In the genomic region with DNA sequence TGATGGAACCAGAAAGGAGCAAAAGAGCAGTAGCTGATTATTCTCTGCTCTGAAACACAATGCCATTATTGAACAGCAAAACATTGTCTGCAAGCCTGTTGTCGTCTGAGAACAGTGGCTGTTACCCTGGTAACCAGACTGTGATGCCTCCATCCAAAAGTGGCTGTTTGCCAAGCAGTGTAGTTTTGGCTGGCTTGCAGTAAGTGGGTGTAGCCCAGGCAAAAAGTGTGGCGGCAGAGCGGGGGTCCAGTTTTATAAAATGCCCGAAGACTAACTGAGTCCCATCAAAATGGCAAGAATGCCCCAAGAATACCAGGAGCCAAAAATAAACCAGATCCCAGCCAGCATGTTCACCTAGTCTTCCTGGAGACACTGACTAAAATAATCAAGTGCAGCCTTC, we compare ENCODE assay signal across 16 cellular contexts. TPM values are rescaled to one million over a fixed set of nuclear protein-coding genes. Genes with fewer than 3 reads are reported as not detected.
A peak's percentile ranks its signal among the peaks of the same experiment; 100 is the strongest.
DNase-seq lines count a peak whose midpoint lies in the region; ATAC-seq, FAIRE-seq and TF ChIP-seq lines count a peak whose summit lies in the region.
"Had no signal": no experiment of that assay in that cellular context is flagged by ENCODE, and none has a peak within 500 bp of the region (broad histone marks: within the 10 kb centered on the region; RNA-seq: fewer than 3 reads in every experiment).

No MANE protein-coding gene starts in this region.

- H3K4me1 ChIP-seq in astrocyte (ENCODE audit: insufficient read depth, low read length) = peaks cover 4% of the 10 kb centered on the region
- no peaks in the 10 kb centered on the region for H3K4me1 ChIP-seq in CD8-positive, alpha-beta T cell (ENCODE audit: insufficient read depth, low read length)
- H3K4me1 ChIP-seq: BLaER1 treated with 17β-estradiol and CSF1 and Interleukin-3, amounts not matched to agents 10 nM and 100 nM; stomach had no signal

- no peaks in the 10 kb centered on the region for H3K9me3 Mint-ChIP-seq in astrocyte (ENCODE audit: unreplicated experiment)
- H3K9me3 Mint-ChIP-seq in CD8-positive, alpha-beta T cell = no peaks in the 10 kb centered on the region
- H3K9me3 Mint-ChIP-seq in activated T-cell treated with anti-CD3 and anti-CD28 coated beads, Interleukin-2, amount 50 U/mL, for 72 hours = no peaks in the 10 kb centered on the region
- H3K9me3 Mint-ChIP-seq in T-helper 2 cell treated with Interferon-gamma antibody and Interleukin-4, amounts not matched to agents 5 μg/mL and 100 μg/mL, for 36 hours = no peaks in the 10 kb centered on the region
- H3K9me3 Mint-ChIP-seq: activated naive CD8-positive, alpha-beta T cell treated with anti-CD3 and anti-CD28 coated beads, Interleukin-2, amount 50 U/mL, for 24 hours; naive thymus-derived CD8-positive, alpha-beta T cell had no signal

- H3K36me3 Mint-ChIP-seq in astrocyte (ENCODE audit: low read depth, unreplicated experiment) = no peaks in the 10 kb centered on the region
- H3K36me3 Mint-ChIP-seq in CD8-positive, alpha-beta T cell = no peaks in the 10 kb centered on the region
- H3K36me3 Mint-ChIP-seq in activated T-cell treated with anti-CD3 and anti-CD28 coated beads, Interleukin-2, amount 50 U/mL, for 72 hours (ENCODE audit: insufficient read depth in 2 of 2) = no peaks in the 10 kb centered on the region
- H3K36me3 Mint-ChIP-seq in T-helper 2 cell treated with Interferon-gamma antibody and Interleukin-4, amounts not matched to agents 5 μg/mL and 100 μg/mL, for 36 hours (ENCODE audit: low read depth) = no peaks in the 10 kb centered on the region
- H3K36me3 Mint-ChIP-seq: naive thymus-derived CD8-positive, alpha-beta T cell had no signal

- CTCF ChIA-PET in CD8-positive, alpha-beta T cell (lab: Charles Lee) = no interaction called here

- peak overlapping the region; percentile 15 for H3K4me2 ChIP-seq in astrocyte (ENCODE audit: low read length)
- H3K4me2 ChIP-seq: BLaER1 treated with 17β-estradiol and CSF1 and Interleukin-3, amounts not matched to agents 10 nM and 100 nM had no signal

- DNase-seq in DMS79 treated with DMSO at 0.1 percent for 48 hours (lab: John Stamatoyannopoulos, UW) = peak; percentile 51
- DNase-seq in NCI-H1694 (lab: John Stamatoyannopoulos, UW) = peak; percentile 25
- DNase-seq in astrocyte (ENCODE audit: low read depth) = peak; percentile 20
- DNase-seq in left kidney (ENCODE audit: low read depth, low spot score) = peak; percentile 19
- DNase-seq in CD8-positive, alpha-beta T cell = no peak
- DNase-seq in activated T-cell treated with anti-CD3 and anti-CD28 coated beads, Interleukin-2, amount 50 U/mL, for 72 hours = no peak
- no peak for DNase-seq in T-helper 2 cell treated with Interferon-gamma antibody and Interleukin-4, amounts not matched to agents 5 μg/mL and 100 μg/mL, for 36 hours (ENCODE audit: low spot score)
- DNase-seq in HTR-8/SVneo (ENCODE audit: insufficient read length, low spot score) = no peak
- DNase-seq: activated CD4-positive, CD25-positive, alpha-beta regulatory T cell; activated naive CD8-positive, alpha-beta T cell treated with anti-CD3 and anti-CD28 coated beads, Interleukin-2, amount 50 U/mL, for 24 hours; effector CD8-positive, alpha-beta T cell; kidney glomerular epithelial cell; naive thymus-derived CD8-positive, alpha-beta T cell; OCI-M1; stomach had no signal

- no peaks in the 10 kb centered on the region for H4K20me1 ChIP-seq in astrocyte (ENCODE audit: insufficient read depth, low read length)
- H4K20me1 ChIP-seq: BLaER1 treated with 17β-estradiol and CSF1 and Interleukin-3, amounts not matched to agents 10 nM and 100 nM had no signal

- H3K4me1 Mint-ChIP-seq in astrocyte (ENCODE audit: low read depth, unreplicated experiment) = peaks cover 15% of the 10 kb centered on the region
- H3K4me1 Mint-ChIP-seq in CD8-positive, alpha-beta T cell (ENCODE audit: low read depth) = no peaks in the 10 kb centered on the region
- H3K4me1 Mint-ChIP-seq in activated T-cell treated with anti-CD3 and anti-CD28 coated beads, Interleukin-2, amount 50 U/mL, for 72 hours (ENCODE audit: low read depth) = no peaks in the 10 kb centered on the region
- H3K4me1 Mint-ChIP-seq in T-helper 2 cell treated with Interferon-gamma antibody and Interleukin-4, amounts not matched to agents 5 μg/mL and 100 μg/mL, for 36 hours (ENCODE audit: low read depth) = no peaks in the 10 kb centered on the region
- H3K4me1 Mint-ChIP-seq: activated naive CD8-positive, alpha-beta T cell treated with anti-CD3 and anti-CD28 coated beads, Interleukin-2, amount 50 U/mL, for 24 hours; naive thymus-derived CD8-positive, alpha-beta T cell had no signal

- no peak overlapping the region for H3K27ac ChIP-seq in astrocyte (ENCODE audit: low read depth, low read length)
- no peak overlapping the region for H3K27ac ChIP-seq in CD8-positive, alpha-beta T cell (ENCODE audit: low read depth, low read length)
- H3K27ac ChIP-seq: BLaER1 treated with 17β-estradiol and CSF1 and Interleukin-3, amounts not matched to agents 10 nM and 100 nM; stomach had no signal

- H3K9me3 ChIP-seq in astrocyte (ENCODE audit: insufficient read depth, low read depth, low read length) = no peaks in the 10 kb centered on the region
- H3K9me3 ChIP-seq in CD8-positive, alpha-beta T cell (ENCODE audit: low read length) = no peaks in the 10 kb centered on the region
- H3K9me3 ChIP-seq: BLaER1 treated with 17β-estradiol and CSF1 and Interleukin-3, amounts not matched to agents 10 nM and 100 nM; stomach had no signal

- peak overlapping the region; percentile 55 for H3K27ac Mint-ChIP-seq in astrocyte (ENCODE audit: unreplicated experiment)
- no peak overlapping the region for H3K27ac Mint-ChIP-seq in CD8-positive, alpha-beta T cell
- H3K27ac Mint-ChIP-seq in activated T-cell treated with anti-CD3 and anti-CD28 coated beads, Interleukin-2, amount 50 U/mL, for 72 hours = no peak overlapping the region
- no peak overlapping the region for H3K27ac Mint-ChIP-seq in T-helper 2 cell treated with Interferon-gamma antibody and Interleukin-4, amounts not matched to agents 5 μg/mL and 100 μg/mL, for 36 hours
- H3K27ac Mint-ChIP-seq: activated naive CD8-positive, alpha-beta T cell treated with anti-CD3 and anti-CD28 coated beads, Interleukin-2, amount 50 U/mL, for 24 hours; naive thymus-derived CD8-positive, alpha-beta T cell had no signal

- H2AFZ ChIP-seq in astrocyte (ENCODE audit: low read depth, low read length) = no peak overlapping the region

- H3K9ac ChIP-seq in astrocyte (ENCODE audit: low read length) = no peak overlapping the region
- H3K9ac ChIP-seq: BLaER1 treated with 17β-estradiol and CSF1 and Interleukin-3, amounts not matched to agents 10 nM and 100 nM had no signal

- no peak for ATAC-seq in CD8-positive, alpha-beta T cell
- ATAC-seq in activated T-cell treated with anti-CD3 and anti-CD28 coated beads, Interleukin-2, amount 50 U/mL, for 72 hours (replicated peaks in 1 of 2) = no peak
- ATAC-seq: activated naive CD8-positive, alpha-beta T cell treated with anti-CD3 and anti-CD28 coated beads, Interleukin-2, amount 50 U/mL, for 24 hours; naive thymus-derived CD8-positive, alpha-beta T cell had no signal

- no peaks in the 10 kb centered on the region for H3K36me3 ChIP-seq in astrocyte (ENCODE audit: insufficient read depth, low read length)
- no peaks in the 10 kb centered on the region for H3K36me3 ChIP-seq in CD8-positive, alpha-beta T cell (ENCODE audit: insufficient read depth, low read length)
- H3K36me3 ChIP-seq: BLaER1 treated with 17β-estradiol and CSF1 and Interleukin-3, amounts not matched to agents 10 nM and 100 nM; stomach had no signal

- H3K27me3 Mint-ChIP-seq in astrocyte (ENCODE audit: low read depth, unreplicated experiment) = peaks cover 3% of the 10 kb centered on the region
- H3K27me3 Mint-ChIP-seq in CD8-positive, alpha-beta T cell (ENCODE audit: low read depth) = no peaks in the 10 kb centered on the region
- H3K27me3 Mint-ChIP-seq in activated T-cell treated with anti-CD3 and anti-CD28 coated beads, Interleukin-2, amount 50 U/mL, for 72 hours (ENCODE audit: low read depth) = peaks cover 43% of the 10 kb centered on the region
- no peaks in the 10 kb centered on the region for H3K27me3 Mint-ChIP-seq in T-helper 2 cell treated with Interferon-gamma antibody and Interleukin-4, amounts not matched to agents 5 μg/mL and 100 μg/mL, for 36 hours (ENCODE audit: low read depth)

- no peaks in the 10 kb centered on the region for H3K27me3 ChIP-seq in astrocyte (ENCODE audit: insufficient read depth, low read length)
- no peaks in the 10 kb centered on the region for H3K27me3 ChIP-seq in CD8-positive, alpha-beta T cell (ENCODE audit: insufficient read depth, low read length)

- H3K4me3 Mint-ChIP-seq in astrocyte (ENCODE audit: unreplicated experiment) = peak overlapping the region; percentile 45
- H3K4me3 Mint-ChIP-seq in CD8-positive, alpha-beta T cell = no peak overlapping the region
- H3K4me3 Mint-ChIP-seq in activated T-cell treated with anti-CD3 and anti-CD28 coated beads, Interleukin-2, amount 50 U/mL, for 72 hours = no peak overlapping the region
- no peak overlapping the region for H3K4me3 Mint-ChIP-seq in T-helper 2 cell treated with Interferon-gamma antibody and Interleukin-4, amounts not matched to agents 5 μg/mL and 100 μg/mL, for 36 hours
- H3K4me3 Mint-ChIP-seq: activated naive CD8-positive, alpha-beta T cell treated with anti-CD3 and anti-CD28 coated beads, Interleukin-2, amount 50 U/mL, for 24 hours; naive thymus-derived CD8-positive, alpha-beta T cell had no signal

- no peaks in the 10 kb centered on the region for H3K79me2 ChIP-seq in astrocyte (ENCODE audit: insufficient read depth, low read length)

- H3K4me3 ChIP-seq in astrocyte (ENCODE audit: insufficient read depth, low read depth, low read length) = no peak overlapping the region
- no peak overlapping the region for H3K4me3 ChIP-seq in CD8-positive, alpha-beta T cell (ENCODE audit: low read depth, low read length)
- H3K4me3 ChIP-seq: BLaER1 treated with 17β-estradiol and CSF1 and Interleukin-3, amounts not matched to agents 10 nM and 100 nM; stomach had no signal

- intact Hi-C loops in CD8-positive, alpha-beta T cell (cut with DNase I, micrococcal nuclease) = no loop called here

- POLR2A ChIA-PET in CD8-positive, alpha-beta T cell (lab: Charles Lee) = no interaction called here

- no peak for TF ChIP-seq CTCF in astrocyte (IDR thresholded peaks at IDR 0.05; ENCODE audit: insufficient read depth, low read depth, low read length)
- no peak for TF ChIP-seq CTCF in CD8-positive, alpha-beta T cell (IDR thresholded peaks at IDR 0.05)

- FAIRE-seq in astrocyte (lab: Jason Lieb, UNC) = no peak
- no peak for FAIRE-seq in HTR-8/SVneo (lab: Jason Lieb, UNC)

RNA-seq across cellular contexts. Expression of gene PLP1, which starts 2.5 kb away (rescaled TPM):
- 5.2 and 10.2 TPM in 2 replicates for total RNA-seq in astrocyte
- total RNA-seq in CD8-positive, alpha-beta T cell = not detected
- not detected for total RNA-seq in activated T-cell treated with anti-CD3 and anti-CD28 coated beads, Interleukin-2, amount 50 U/mL, for 72 hours
- total RNA-seq: naive thymus-derived CD8-positive, alpha-beta T cell had no signal

RNA-seq across cellular contexts. Expression of gene RAB9B, which starts 52.9 kb away (rescaled TPM):
- 1.7 and 2.2 TPM in 2 replicates for total RNA-seq in astrocyte
- under 1 TPM in 1 of 2 experiments, not detected in 1; 0.08 TPM for total RNA-seq in CD8-positive, alpha-beta T cell
- under 1 TPM; 0.88 to 0.96 TPM for total RNA-seq in activated T-cell treated with anti-CD3 and anti-CD28 coated beads, Interleukin-2, amount 50 U/mL, for 72 hours

Comparison
In these comparisons a context has a peak if more than half of its experiments do, and no peak if none do; other contexts are left out.
1. DNase-seq: peak in DMS79 treated with DMSO at 0.1 percent for 48 hours (single experiment), NCI-H1694 (single experiment), astrocyte (single experiment) and left kidney (single experiment); none in CD8-positive, alpha-beta T cell (0 of 7), activated T-cell treated with anti-CD3 and anti-CD28 coated beads, Interleukin-2, amount 50 U/mL, for 72 hours (0 of 2), T-helper 2 cell treated with Interferon-gamma antibody and Interleukin-4, amounts not matched to agents 5 μg/mL and 100 μg/mL, for 36 hours (single experiment) and HTR-8/SVneo (single experiment).